ENCODE assay signal across 21 cellular contexts in the genomic region with DNA sequence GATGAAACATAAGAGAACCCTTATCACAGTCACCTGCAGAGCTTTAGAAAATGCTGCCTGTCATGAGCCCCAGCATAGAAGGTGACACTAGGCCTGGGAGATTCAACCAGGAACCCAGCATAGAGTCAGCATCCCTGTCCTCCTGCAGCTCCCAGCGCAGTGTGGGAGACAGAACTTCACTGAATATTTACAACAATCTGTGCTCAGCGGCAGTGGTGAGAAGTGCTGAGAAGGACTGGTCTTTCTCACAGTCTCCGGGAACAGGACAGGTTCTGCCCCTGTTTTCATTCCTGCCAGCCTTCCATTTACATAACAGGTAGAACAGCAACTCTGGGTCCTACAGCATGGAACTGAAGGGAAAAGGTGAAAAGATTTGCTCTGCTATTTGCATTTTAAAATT.
"Had no signal": no experiment of that assay in that cellular context is flagged by ENCODE, and none has a peak within 500 bp of the region (broad histone marks: within the 10 kb centered on the region; RNA-seq: fewer than 3 reads in every experiment).

No MANE protein-coding gene starts in this region.

- ATAC-seq: activated T-cell treated with anti-CD3 and anti-CD28 coated beads, Interleukin-2, amount 50 U/mL, for 4 hours; gastroesophageal sphincter; left lung; naive thymus-derived CD8-positive, alpha-beta T cell had no signal

- DNase-seq: activated CD4-positive, alpha-beta T cell treated with anti-CD3 and anti-CD28 coated beads, Interleukin-2, amount 50 U/mL, for 1 hour; activated CD4-positive, CD25-positive, alpha-beta regulatory T cell treated with anti-CD3 and anti-CD28 coated beads, Interleukin-2, amount 50 U/mL, for 72 hours; activated naive CD4-positive, alpha-beta T cell; activated T-cell treated with anti-CD3 and anti-CD28 coated beads, Interleukin-2, amount 50 U/mL, for 4 hours; adrenal gland; brain microvascular endothelial cell; colonic mucosa; head of caudate nucleus; hypothalamus; left lung; naive thymus-derived CD8-positive, alpha-beta T cell; stimulated activated CD4-positive, alpha-beta T cell treated with anti-CD3 and anti-CD28 coated beads, Interleukin-2, amount 100 ng/mL, for 48 hours; stimulated activated CD8-positive, alpha-beta memory T cell treated with anti-CD3 and anti-CD28 coated beads, Interleukin-4, amount 100 ng/mL, for 48 hours; stimulated activated naive CD4-positive, alpha-beta T cell; testis had no signal

- H3K36me3 ChIP-seq: adrenal gland, ascending aorta, brain microvascular endothelial cell, colonic mucosa, gastroesophageal sphincter, left lung, prostate gland, vagina had no signal

- H3K9me3 ChIP-seq: adrenal gland, ascending aorta, colonic mucosa, gastroesophageal sphincter, left lung, prostate gland, testis, vagina had no signal

- H3K4me3 ChIP-seq: adrenal gland, ascending aorta, colonic mucosa, gastroesophageal sphincter, left lung, lung, prostate gland, testis, vagina had no signal

- H3K4me1 ChIP-seq: adrenal gland, ascending aorta, colonic mucosa, gastroesophageal sphincter, left lung, prostate gland, vagina had no signal

- H3K27ac ChIP-seq: adrenal gland, ascending aorta, brain microvascular endothelial cell, colonic mucosa, gastroesophageal sphincter, left lung, prostate gland, testis, vagina, VCaP had no signal

- H3K27me3 ChIP-seq: adrenal gland, ascending aorta, brain microvascular endothelial cell, colonic mucosa, gastroesophageal sphincter, left lung, testis, vagina had no signal
